1 cellular context compared by ENCODE assay signal in the genomic region with DNA sequence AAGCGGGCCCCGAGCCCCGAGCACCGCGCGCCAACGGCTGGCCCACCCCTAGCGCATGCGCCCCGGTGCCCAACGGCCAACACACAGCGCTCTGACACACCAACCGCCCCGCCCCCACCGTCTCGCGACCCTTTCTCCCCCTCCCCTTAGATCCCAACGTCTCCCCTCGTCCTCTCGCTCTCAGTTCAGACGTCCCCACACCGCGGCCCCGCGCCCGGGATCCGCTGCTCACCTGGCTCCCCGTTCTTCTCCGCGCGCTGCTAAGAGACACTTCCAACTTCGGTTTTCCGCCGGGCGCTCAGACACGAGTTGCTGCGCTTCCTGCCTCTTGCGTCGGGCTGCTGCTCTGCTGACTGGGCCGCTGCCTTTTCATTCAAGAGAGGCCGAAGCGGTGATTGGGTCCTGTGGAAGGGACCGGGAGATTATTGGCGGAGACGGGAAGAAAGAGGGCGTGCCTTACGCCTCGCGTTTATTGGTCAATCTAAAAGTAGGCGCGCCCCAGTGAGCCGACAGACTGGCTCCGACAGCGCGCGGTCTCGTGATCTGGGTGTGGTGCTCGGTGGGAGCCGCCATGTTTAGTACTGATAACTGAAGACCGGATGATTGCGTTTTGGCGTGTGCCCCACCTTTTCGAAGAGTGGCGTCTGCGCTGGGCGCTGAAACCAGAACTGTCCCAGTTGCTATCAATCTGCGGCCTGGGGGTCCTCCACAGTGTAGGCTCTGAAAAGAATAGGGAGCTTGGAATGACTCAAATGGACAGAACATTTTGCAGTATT.
TF ChIP-seq lines count a peak whose summit lies in the region.

Gene DDX39A (minus strand): TSS at position 304 of the 776 bp plus-strand sequence. CDS start 6,121 bp downstream, outside the sequence.

TF ChIP-seq in A549, 52 proteins besides CTCF, POLR2A, EP300 and RAD21 (continued from another document):
- no peak for TF ChIP-seq TP53 (CRISPR knock-in tag; IDR thresholded peaks at IDR 0.05)
- TF ChIP-seq, protein P1, sequence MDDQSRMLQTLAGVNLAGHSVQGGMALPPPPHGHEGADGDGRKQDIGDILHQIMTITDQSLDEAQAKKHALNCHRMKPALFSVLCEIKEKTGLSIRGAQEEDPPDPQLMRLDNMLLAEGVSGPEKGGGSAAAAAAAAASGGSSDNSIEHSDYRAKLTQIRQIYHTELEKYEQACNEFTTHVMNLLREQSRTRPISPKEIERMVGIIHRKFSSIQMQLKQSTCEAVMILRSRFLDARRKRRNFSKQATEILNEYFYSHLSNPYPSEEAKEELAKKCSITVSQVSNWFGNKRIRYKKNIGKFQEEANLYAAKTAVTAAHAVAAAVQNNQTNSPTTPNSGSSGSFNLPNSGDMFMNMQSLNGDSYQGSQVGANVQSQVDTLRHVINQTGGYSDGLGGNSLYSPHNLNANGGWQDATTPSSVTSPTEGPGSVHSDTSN (IDR thresholded peaks at IDR 0.05), result peak; percentile 88
- TF ChIP-seq BCL3 (IDR thresholded peaks at IDR 0.05), result 0 out of 3 replicates have a peak, but pooled peaks have one; percentile 37
- TF ChIP-seq CEBPB (IDR thresholded peaks at IDR 0.05), result peak in 1 of 2 experiments; percentile 18; a peak in 1 of 4 replicates
- TF ChIP-seq SREBF2 (IDR thresholded peaks at IDR 0.05), result no peak
- TF ChIP-seq KDM1A (IDR thresholded peaks at IDR 0.05; ENCODE audit: low read depth), result no peak
- TF ChIP-seq ESRRA (IDR thresholded peaks at IDR 0.05; ENCODE audit: borderline replicate concordance, low read length), result no peak
- TF ChIP-seq, protein P2, sequence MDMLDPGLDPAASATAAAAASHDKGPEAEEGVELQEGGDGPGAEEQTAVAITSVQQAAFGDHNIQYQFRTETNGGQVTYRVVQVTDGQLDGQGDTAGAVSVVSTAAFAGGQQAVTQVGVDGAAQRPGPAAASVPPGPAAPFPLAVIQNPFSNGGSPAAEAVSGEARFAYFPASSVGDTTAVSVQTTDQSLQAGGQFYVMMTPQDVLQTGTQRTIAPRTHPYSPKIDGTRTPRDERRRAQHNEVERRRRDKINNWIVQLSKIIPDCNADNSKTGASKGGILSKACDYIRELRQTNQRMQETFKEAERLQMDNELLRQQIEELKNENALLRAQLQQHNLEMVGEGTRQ (IDR thresholded peaks at IDR 0.05), result peak; percentile 67
- TF ChIP-seq EHF (CRISPR knock-in tag; IDR thresholded peaks at IDR 0.05), result no peak
- no peak for TF ChIP-seq HMGXB4 (CRISPR knock-in tag; IDR thresholded peaks at IDR 0.05; ENCODE audit: borderline replicate concordance)
- no peak for TF ChIP-seq NFE2L2 (conservative IDR thresholded peaks at IDR 0.05; ENCODE audit: low read length)
- no peak for TF ChIP-seq FOSL2 (IDR thresholded peaks at IDR 0.05)
- no peak for TF ChIP-seq FOSL2 (CRISPR knock-in tag; IDR thresholded peaks at IDR 0.05)
- TF ChIP-seq, protein P3, sequence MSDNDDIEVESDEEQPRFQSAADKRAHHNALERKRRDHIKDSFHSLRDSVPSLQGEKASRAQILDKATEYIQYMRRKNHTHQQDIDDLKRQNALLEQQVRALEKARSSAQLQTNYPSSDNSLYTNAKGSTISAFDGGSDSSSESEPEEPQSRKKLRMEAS (IDR thresholded peaks at IDR 0.05), result peak; percentile 85
- no peak for TF ChIP-seq HEYL (CRISPR knock-in tag; IDR thresholded peaks at IDR 0.05)
- no peak for TF ChIP-seq NPAS2 (CRISPR knock-in tag; IDR thresholded peaks at IDR 0.05; ENCODE audit: borderline replicate concordance)
- TF ChIP-seq HOXB13 (CRISPR knock-in tag; IDR thresholded peaks at IDR 0.05; ENCODE audit: low read depth), result no peak
- TF ChIP-seq, protein P4, sequence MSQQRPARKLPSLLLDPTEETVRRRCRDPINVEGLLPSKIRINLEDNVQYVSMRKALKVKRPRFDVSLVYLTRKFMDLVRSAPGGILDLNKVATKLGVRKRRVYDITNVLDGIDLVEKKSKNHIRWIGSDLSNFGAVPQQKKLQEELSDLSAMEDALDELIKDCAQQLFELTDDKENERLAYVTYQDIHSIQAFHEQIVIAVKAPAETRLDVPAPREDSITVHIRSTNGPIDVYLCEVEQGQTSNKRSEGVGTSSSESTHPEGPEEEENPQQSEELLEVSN (IDR thresholded peaks at IDR 0.05; ENCODE audit: borderline replicate concordance, low read depth), result peak; percentile 77
- TF ChIP-seq PHF8 (IDR thresholded peaks at IDR 0.05; ENCODE audit: borderline replicate concordance, low read depth), result peak; percentile 55; the same call in 1 of the 2 replicates
